6 cellular contexts compared by ENCODE assay signal in the genomic region with DNA sequence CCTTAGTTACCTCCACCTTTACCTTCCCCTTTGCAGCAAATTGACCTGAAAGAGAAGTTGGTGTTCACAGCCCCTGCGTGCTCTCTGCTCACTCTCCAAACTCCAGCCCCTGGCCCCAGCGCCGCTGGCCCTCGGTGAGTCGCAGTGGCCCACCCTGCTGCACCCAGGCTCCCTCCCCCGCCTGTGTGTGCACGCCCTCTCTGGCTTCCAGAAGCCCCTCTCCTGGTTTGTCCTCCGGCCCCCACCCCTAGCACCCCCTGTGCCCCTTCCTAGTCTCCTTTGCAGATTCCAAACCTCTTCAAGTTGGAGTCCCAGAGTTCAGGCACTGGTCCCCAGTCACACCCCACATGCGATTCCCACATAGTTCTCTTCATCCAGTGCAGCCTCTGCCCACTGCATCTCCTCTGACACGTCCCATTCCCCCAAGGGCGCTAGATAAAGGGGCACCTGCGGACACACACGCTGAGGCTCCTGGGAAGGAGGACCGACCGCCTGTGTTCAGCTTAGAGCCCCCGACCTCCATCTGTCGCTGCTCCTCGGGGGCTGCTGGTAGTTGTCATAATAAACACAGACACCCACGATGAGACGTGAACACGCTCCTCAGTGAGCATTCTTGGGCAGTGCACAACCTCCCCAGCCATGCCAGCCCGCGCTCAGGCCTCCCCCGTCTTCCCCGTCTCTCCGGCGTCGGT. TPM values are rescaled to one million over a fixed set of nuclear protein-coding genes. Genes with fewer than 3 reads are reported as not detected.
DNase-seq lines count a peak whose midpoint lies in the region; ATAC-seq and TF ChIP-seq lines count a peak whose summit lies in the region.

No MANE protein-coding gene starts in this region.

- peak overlapping the region; percentile 65 for H3K4me3 ChIP-seq in colonic mucosa

- no peak overlapping the region for H3K27ac Mint-ChIP-seq in progenitor cell of endocrine pancreas

- H3K9me3 ChIP-seq in colonic mucosa = no peaks in the 10 kb centered on the region

- DNase-seq in HT-29 (ENCODE audit: low spot score) (peak; percentile 37), colonic mucosa (no peak), progenitor cell of endocrine pancreas (ENCODE audit: low spot score, unreplicated experiment) (no peak), mesenteric fat pad (ENCODE audit: low spot score) (no peak), globus pallidus (ENCODE audit: low spot score) (no peak)

- no peaks in the 10 kb centered on the region for H3K27me3 ChIP-seq in colonic mucosa

- H3K9ac ChIP-seq in colonic mucosa (ENCODE audit: low read depth in 2 of 2, low read length in 2 of 2) = peak overlapping the region; percentile 46 to 54

- H3K27ac ChIP-seq in colonic mucosa = peak overlapping the region; percentile 29

- peaks cover 16% of the 10 kb centered on the region for H3K4me1 ChIP-seq in colonic mucosa

- peak overlapping the region; percentile 81 for H3K4me3 Mint-ChIP-seq in progenitor cell of endocrine pancreas (ENCODE audit: low read depth)

- H3K36me3 Mint-ChIP-seq in progenitor cell of endocrine pancreas (ENCODE audit: insufficient read depth) = no peaks in the 10 kb centered on the region

- TF ChIP-seq CTCF in colonic mucosa (IDR thresholded peaks at IDR 0.05) (no peak), progenitor cell of endocrine pancreas (IDR thresholded peaks at IDR 0.05; ENCODE audit: unreplicated experiment) (no peak)

- peaks cover 17% of the 10 kb centered on the region for H3K27me3 Mint-ChIP-seq in progenitor cell of endocrine pancreas

- intact Hi-C loops in colonic mucosa (cut with DNase I) = loop anchor here (5.0 kb wide), 1 partner anchor 43 kb away; the partner anchor contains the start of gene IRF7

- H3K9me3 Mint-ChIP-seq in progenitor cell of endocrine pancreas (ENCODE audit: low read depth) = no peaks in the 10 kb centered on the region

- peaks cover 36% of the 10 kb centered on the region for H3K4me1 Mint-ChIP-seq in progenitor cell of endocrine pancreas (ENCODE audit: low read depth)

- ATAC-seq in HG02885 (IDR thresholded peaks at IDR 0.05; ENCODE audit: poor library complexity, unreplicated experiment) = no peak

- no peaks in the 10 kb centered on the region for H3K36me3 ChIP-seq in colonic mucosa

RNA-seq across cellular contexts. Expression of gene PHRF1, which starts 1.5 kb away (rescaled TPM):
- total RNA-seq in HT-29 (2014; rRNA removed; shearing (Covaris generic)) = 75.3 and 82.0 TPM in 2 replicates
- total RNA-seq in colonic mucosa (10 to 100 TPM; 29.4 to 41.9 TPM), progenitor cell of endocrine pancreas (44.4 and 44.9 TPM in 2 replicates), mesenteric fat pad (29.3 TPM)

RNA-seq across cellular contexts. Expression of gene RASSF7, which starts 14.0 kb away (rescaled TPM):
- total RNA-seq in HT-29 (2014; rRNA removed; shearing (Covaris generic)) = 515 and 552 TPM in 2 replicates
- 100 to 1,000 TPM; 108 to 139 TPM for total RNA-seq in colonic mucosa
- total RNA-seq in progenitor cell of endocrine pancreas = 38.2 and 40.8 TPM in 2 replicates
- 2.0 TPM for total RNA-seq in mesenteric fat pad

RNA-seq across cellular contexts. Expression of gene LMNTD2, which starts 14.2 kb away (rescaled TPM):
- 5.3 and 6.9 TPM in 2 replicates for total RNA-seq in HT-29 (2014; rRNA removed; shearing (Covaris generic))
- total RNA-seq in colonic mucosa = 10 to 100 TPM in 1 of 2 donors, 1 to 10 TPM in 1; 9.8 to 13.6 TPM
- total RNA-seq in progenitor cell of endocrine pancreas = 15.6 and 19.3 TPM in 2 replicates
- 0.87 TPM for total RNA-seq in mesenteric fat pad

RNA-seq across cellular contexts. Expression of gene LRRC56, which starts 37.5 kb away (rescaled TPM):
- 8.1 and 10.0 TPM in 2 replicates for total RNA-seq in HT-29 (2014; rRNA removed; shearing (Covaris generic))
- 1 to 10 TPM; 2.8 to 3.2 TPM for total RNA-seq in colonic mucosa
- 5.1 and 5.4 TPM in 2 replicates for total RNA-seq in progenitor cell of endocrine pancreas
- total RNA-seq in mesenteric fat pad = 0.71 TPM

RNA-seq across cellular contexts. Expression of gene HRAS, which starts 39.4 kb away (rescaled TPM):
- 217 and 259 TPM in 2 replicates for total RNA-seq in HT-29 (2014; rRNA removed; shearing (Covaris generic))
- total RNA-seq in colonic mucosa = 10 to 100 TPM; 38.4 to 67.0 TPM
- total RNA-seq in progenitor cell of endocrine pancreas = 53.4 and 61.6 TPM in 2 replicates
- total RNA-seq in mesenteric fat pad = 65.2 TPM

Comparison
In these comparisons a context has a peak if more than half of its experiments do, and no peak if none do; other contexts are left out.
1. RNA of gene RASSF7, which starts 14.0 kb away (total RNA-seq): 515 to 552 TPM in HT-29, 108 to 139 TPM in colonic mucosa and 38.2 to 40.8 TPM in progenitor cell of endocrine pancreas; 2.0 TPM in mesenteric fat pad (single experiment); every median in the first group is over 10 times any median in the second.